In genomic region chr11:30432716-30433115, GRCh38 we compare ENCODE assay signal across 25 cellular contexts.
"Had no signal": no experiment of that assay in that cellular context is flagged by ENCODE, and none has a peak within 500 bp of the region (broad histone marks: within the 10 kb centered on the region; RNA-seq: fewer than 3 reads in every experiment).

No MANE protein-coding gene starts in this region.

- FAIRE-seq: bronchial epithelial cell, urothelium cell line had no signal

- DNase-seq: activated B cell treated with CpG ODN at 0.5 μM for 24 hours; activated CD4-positive, alpha-beta T cell treated with anti-CD3 and anti-CD28 coated beads, Interleukin-2, amount 50 U/mL, for 1 hour; activated CD8-positive, alpha-beta T cell treated with anti-CD3 and anti-CD28 coated beads for 36 hours; activated naive CD8-positive, alpha-beta T cell treated with anti-CD3 and anti-CD28 coated beads, Interleukin-2, amount 50 U/mL, for 24 hours; activated T-cell treated with anti-CD3 and anti-CD28 coated beads, Interleukin-2, amount 50 U/mL, for 48 hours; amygdala; cerebellar nuclear complex; colonic mucosa; dorsolateral prefrontal cortex; effector memory CD4-positive, alpha-beta T cell; erythroblast; head of caudate nucleus; kidney glomerular epithelial cell; left lung; naive B cell; nephron progenitor cell; spleen; stimulated activated naive CD4-positive, alpha-beta T cell; T-helper 1 cell; transverse colon had no signal

- H3K4me3 ChIP-seq: colonic mucosa, dorsolateral prefrontal cortex, gastroesophageal sphincter, left lung, spleen, suprapubic skin, transverse colon had no signal

- ATAC-seq: activated CD8-positive, alpha-beta T cell treated with anti-CD3 and anti-CD28 coated beads for 36 hours; activated naive CD8-positive, alpha-beta T cell treated with anti-CD3 and anti-CD28 coated beads, Interleukin-2, amount 50 U/mL, for 24 hours; gastroesophageal sphincter; left lung had no signal

- H3K27ac ChIP-seq: colonic mucosa, dorsolateral prefrontal cortex, gastroesophageal sphincter, left lung, neutrophil, spleen, suprapubic skin had no signal

- H3K9me3 ChIP-seq: colonic mucosa, gastroesophageal sphincter, left lung, neutrophil, spleen, suprapubic skin, transverse colon had no signal

- H3K4me1 ChIP-seq: colonic mucosa, left lung, spleen, suprapubic skin had no signal

- H3K27me3 ChIP-seq: colonic mucosa, dorsolateral prefrontal cortex, gastroesophageal sphincter, left lung, neutrophil, spleen, suprapubic skin, transverse colon had no signal

- H3K36me3 ChIP-seq: colonic mucosa, gastroesophageal sphincter, left lung, neutrophil, spleen, suprapubic skin, transverse colon had no signal
